18 cellular contexts compared by ENCODE assay signal in the genomic region with DNA sequence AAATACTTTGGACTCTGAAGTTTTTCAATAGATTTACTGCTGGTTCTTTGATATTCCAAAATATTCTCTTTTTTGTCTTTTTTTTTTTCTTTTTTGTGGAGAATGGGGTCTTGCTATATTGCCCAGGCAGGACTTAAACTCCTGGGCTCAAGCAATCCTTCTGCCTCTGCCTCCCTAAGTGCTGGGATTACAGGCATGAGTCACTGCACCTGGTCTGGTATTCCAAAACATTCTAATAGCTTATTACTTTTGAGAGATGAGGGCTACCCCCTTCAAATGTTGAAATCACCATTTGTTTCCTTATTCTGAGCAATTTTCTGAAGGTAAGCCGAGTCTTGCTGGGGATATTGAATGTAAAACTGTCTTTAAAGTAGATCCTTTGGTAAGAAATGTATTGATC. TPM values are rescaled to one million over a fixed set of nuclear protein-coding genes. Genes with fewer than 3 reads are reported as not detected.
DNase-seq lines count a peak whose midpoint lies in the region; ATAC-seq and TF ChIP-seq lines count a peak whose summit lies in the region.
"Had no signal": no experiment of that assay in that cellular context is flagged by ENCODE, and none has a peak within 500 bp of the region (broad histone marks: within the 10 kb centered on the region; RNA-seq: fewer than 3 reads in every experiment).

No MANE protein-coding gene starts in this region.

- H3K9ac ChIP-seq in mesenchymal stem cell (ENCODE audit: low read length): peak overlapping the region; percentile 8

- no peaks in the 10 kb centered on the region for H3K79me1 ChIP-seq in mesenchymal stem cell (replicated peaks; ENCODE audit: low read length, poor library complexity, severe bottlenecking)

- no CpG with 5 or more reads among the region's 1 CpG for WGBS in mesenchymal stem cell

- H3K36me3 ChIP-seq in mesenchymal stem cell (ENCODE audit: control insufficient read depth in 1 of 2, insufficient read depth in 2 of 2, low read depth in 1 of 2, low read length in 2 of 2): peaks cover 0 to 6% of the 10 kb centered on the region in 2 experiments
- no peaks in the 10 kb centered on the region for H3K36me3 ChIP-seq in MG63
- H3K36me3 ChIP-seq: BE2C had no signal

- H3K4me1 ChIP-seq in mesenchymal stem cell (ENCODE audit: control insufficient read depth, insufficient read depth, low read depth, low read length): peaks cover 8% of the 10 kb centered on the region
- H3K4me1 ChIP-seq: BE2C had no signal

- H3K27me3 ChIP-seq in mesenchymal stem cell (ENCODE audit: control insufficient read depth in 1 of 2, insufficient read depth in 1 of 2, low read length in 2 of 2) (peaks cover 0 to 28% of the 10 kb centered on the region in 2 experiments), MG63 (no peaks in the 10 kb centered on the region)
- H3K27me3 ChIP-seq: BE2C had no signal

- no peak overlapping the region for H3K4me3 ChIP-seq in mesenchymal stem cell (ENCODE audit: insufficient read depth in 1 of 2, low read depth in 1 of 2, low read length in 2 of 2)
- H3K4me3 ChIP-seq in MG63: no peak overlapping the region

- H4K8ac ChIP-seq in mesenchymal stem cell (ENCODE audit: low read length): no peak overlapping the region

- no peak overlapping the region for H4K91ac ChIP-seq in mesenchymal stem cell (ENCODE audit: low read length)

- H3K4me3 Mint-ChIP-seq in WTC11: no peak overlapping the region
- H3K4me3 Mint-ChIP-seq: CD4-positive, CD25-positive, alpha-beta regulatory T cell; CD8-positive, alpha-beta memory T cell; H9 had no signal

- no peak overlapping the region for H3K23ac ChIP-seq in mesenchymal stem cell (ENCODE audit: low read length in 2 of 2)

- no peak overlapping the region for H2AFZ ChIP-seq in mesenchymal stem cell (ENCODE audit: low read depth, low read length)

- TF ChIP-seq CTCF in WTC11 (IDR thresholded peaks at IDR 0.05): no peak

- H3K27ac Mint-ChIP-seq in WTC11: no peak overlapping the region
- H3K27ac Mint-ChIP-seq: CD4-positive, CD25-positive, alpha-beta regulatory T cell; H9 had no signal

- H3K9me3 ChIP-seq in mesenchymal stem cell (ENCODE audit: control insufficient read depth, low read length) (peaks cover 3% of the 10 kb centered on the region), MG63 (no peaks in the 10 kb centered on the region)
- H3K9me3 ChIP-seq: BE2C had no signal

- no peaks in the 10 kb centered on the region for H3K36me3 Mint-ChIP-seq in WTC11
- H3K36me3 Mint-ChIP-seq: CD4-positive, CD25-positive, alpha-beta regulatory T cell had no signal

- no peak overlapping the region for H3K4me2 ChIP-seq in mesenchymal stem cell (ENCODE audit: low read length, poor library complexity, severe bottlenecking)

- H3K14ac ChIP-seq in mesenchymal stem cell (ENCODE audit: low read length in 2 of 2): no peak overlapping the region

- H2BK120ac ChIP-seq in mesenchymal stem cell (ENCODE audit: low read depth, low read length): no peak overlapping the region

- H3K27ac ChIP-seq in mesenchymal stem cell (ENCODE audit: low read length, poor library complexity, severe bottlenecking): no peak overlapping the region
- H3K27ac ChIP-seq: HL-60 had no signal

- H2AK5ac ChIP-seq in mesenchymal stem cell (ENCODE audit: low read length, severe bottlenecking): no peak overlapping the region

- no peak overlapping the region for H3K4ac ChIP-seq in mesenchymal stem cell (ENCODE audit: low read depth in 1 of 2, low read length in 2 of 2)

- no peak overlapping the region for H3K18ac ChIP-seq in mesenchymal stem cell (ENCODE audit: low read depth in 1 of 2, low read length in 2 of 2)

- POLR2A ChIA-PET in WTC11 (lab: Charles Lee): no interaction called here

- no peaks in the 10 kb centered on the region for H3K9me3 Mint-ChIP-seq in WTC11
- H3K9me3 Mint-ChIP-seq: CD4-positive, CD25-positive, alpha-beta regulatory T cell; CD8-positive, alpha-beta memory T cell; H9 had no signal

- H3K4me1 Mint-ChIP-seq in WTC11: no peaks in the 10 kb centered on the region

- DNase-seq in LHCN-M2 (ENCODE audit: low read depth) (peak; percentile 19), dermis blood vessel endothelial cell (peak; percentile 51), mesenchymal stem cell (no peak), MG63 (no peak), WTC11 (ENCODE audit: low spot score) (no peak)
- no peak for DNase-seq in activated CD4-positive, CD25-positive, alpha-beta regulatory T cell (lab: John Stamatoyannopoulos, UW)
- DNase-seq: ACHN; BE2C; C1 segment of cervical spinal cord; CD4-positive, CD25-positive, alpha-beta regulatory T cell; CD8-positive, alpha-beta memory T cell; COR-L47; DMS79 treated with DMSO at 0.1 percent for 48 hours; GF-D8; H9; IMR-90; KBM-7 had no signal

- H2BK15ac ChIP-seq in mesenchymal stem cell (ENCODE audit: low read depth, poor library complexity, severe bottlenecking): no peak overlapping the region

- CTCF ChIA-PET in WTC11 (lab: Charles Lee): no interaction called here

- no peak overlapping the region for H2BK5ac ChIP-seq in mesenchymal stem cell (ENCODE audit: low read depth, low read length, poor library complexity, severe bottlenecking)

- H2BK12ac ChIP-seq in mesenchymal stem cell (ENCODE audit: low read length in 2 of 2): no peak overlapping the region

- no peaks in the 10 kb centered on the region for H3K27me3 Mint-ChIP-seq in WTC11 (ENCODE audit: low read depth)

- ATAC-seq in WTC11: no peak

TF ChIP-seq in WTC11, 78 proteins besides CTCF, POLR2A, EP300 and RAD21 (continues in another document):
- TF ChIP-seq FOXK1 (CRISPR knock-in tag; IDR thresholded peaks at IDR 0.05): no peak
- no peak for TF ChIP-seq ZNF121 (CRISPR knock-in tag; IDR thresholded peaks at IDR 0.05)
- TF ChIP-seq ETV6 (CRISPR knock-in tag; IDR thresholded peaks at IDR 0.05): no peak
- TF ChIP-seq, protein P1, sequence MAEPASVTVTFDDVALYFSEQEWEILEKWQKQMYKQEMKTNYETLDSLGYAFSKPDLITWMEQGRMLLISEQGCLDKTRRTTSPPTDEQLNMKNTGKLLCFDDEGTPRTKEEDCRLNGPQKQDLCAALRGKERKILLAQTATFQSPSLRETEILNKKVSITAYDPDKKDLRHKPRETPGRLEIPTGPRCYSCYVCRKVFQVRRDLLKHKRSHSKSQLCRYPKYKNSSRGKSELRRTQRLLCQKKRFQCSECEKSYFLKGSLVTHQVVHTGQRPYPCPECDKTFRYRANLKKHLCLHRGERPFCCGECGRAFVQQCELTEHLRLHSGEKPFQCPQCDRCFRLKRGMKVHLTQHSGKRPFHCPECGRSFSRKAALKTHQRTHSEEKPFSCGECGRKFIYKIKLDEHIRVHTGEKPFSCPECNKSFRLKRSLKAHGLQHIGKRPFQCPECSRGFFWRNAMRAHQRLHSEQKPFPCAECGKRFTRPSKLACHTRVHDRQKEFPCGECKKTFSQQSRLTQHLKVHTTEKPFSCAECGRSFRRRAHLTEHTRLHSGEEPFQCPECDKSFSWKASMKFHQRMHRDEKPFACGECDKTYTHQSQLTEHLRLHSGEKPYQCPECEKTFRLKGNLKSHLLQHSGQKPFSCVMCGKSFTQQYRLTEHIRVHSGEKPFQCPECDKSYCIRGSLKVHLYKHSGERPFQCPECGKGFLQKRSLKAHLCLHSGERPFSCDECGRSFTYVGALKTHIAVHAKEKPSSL (CRISPR knock-in tag; conservative IDR thresholded peaks at IDR 0.05): no peak
- TF ChIP-seq, protein P2, sequence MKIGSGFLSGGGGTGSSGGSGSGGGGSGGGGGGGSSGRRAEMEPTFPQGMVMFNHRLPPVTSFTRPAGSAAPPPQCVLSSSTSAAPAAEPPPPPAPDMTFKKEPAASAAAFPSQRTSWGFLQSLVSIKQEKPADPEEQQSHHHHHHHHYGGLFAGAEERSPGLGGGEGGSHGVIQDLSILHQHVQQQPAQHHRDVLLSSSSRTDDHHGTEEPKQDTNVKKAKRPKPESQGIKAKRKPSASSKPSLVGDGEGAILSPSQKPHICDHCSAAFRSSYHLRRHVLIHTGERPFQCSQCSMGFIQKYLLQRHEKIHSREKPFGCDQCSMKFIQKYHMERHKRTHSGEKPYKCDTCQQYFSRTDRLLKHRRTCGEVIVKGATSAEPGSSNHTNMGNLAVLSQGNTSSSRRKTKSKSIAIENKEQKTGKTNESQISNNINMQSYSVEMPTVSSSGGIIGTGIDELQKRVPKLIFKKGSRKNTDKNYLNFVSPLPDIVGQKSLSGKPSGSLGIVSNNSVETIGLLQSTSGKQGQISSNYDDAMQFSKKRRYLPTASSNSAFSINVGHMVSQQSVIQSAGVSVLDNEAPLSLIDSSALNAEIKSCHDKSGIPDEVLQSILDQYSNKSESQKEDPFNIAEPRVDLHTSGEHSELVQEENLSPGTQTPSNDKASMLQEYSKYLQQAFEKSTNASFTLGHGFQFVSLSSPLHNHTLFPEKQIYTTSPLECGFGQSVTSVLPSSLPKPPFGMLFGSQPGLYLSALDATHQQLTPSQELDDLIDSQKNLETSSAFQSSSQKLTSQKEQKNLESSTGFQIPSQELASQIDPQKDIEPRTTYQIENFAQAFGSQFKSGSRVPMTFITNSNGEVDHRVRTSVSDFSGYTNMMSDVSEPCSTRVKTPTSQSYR (CRISPR knock-in tag; IDR thresholded peaks at IDR 0.05): no peak
- no peak for TF ChIP-seq KAT7 (CRISPR knock-in tag; IDR thresholded peaks at IDR 0.05; ENCODE audit: borderline replicate concordance)
- TF ChIP-seq, protein P3, sequence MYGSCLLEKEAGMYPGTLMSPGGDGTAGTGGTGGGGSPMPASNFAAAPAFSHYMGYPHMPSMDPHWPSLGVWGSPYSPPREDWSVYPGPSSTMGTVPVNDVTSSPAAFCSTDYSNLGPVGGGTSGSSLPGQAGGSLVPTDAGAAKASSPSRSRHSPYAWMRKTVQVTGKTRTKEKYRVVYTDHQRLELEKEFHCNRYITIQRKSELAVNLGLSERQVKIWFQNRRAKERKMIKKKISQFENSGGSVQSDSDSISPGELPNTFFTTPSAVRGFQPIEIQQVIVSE (CRISPR knock-in tag; IDR thresholded peaks at IDR 0.05; ENCODE audit: borderline replicate concordance): no peak
- no peak for TF ChIP-seq RELA (CRISPR knock-in tag; IDR thresholded peaks at IDR 0.05; ENCODE audit: borderline replicate concordance)
- TF ChIP-seq, protein P4, sequence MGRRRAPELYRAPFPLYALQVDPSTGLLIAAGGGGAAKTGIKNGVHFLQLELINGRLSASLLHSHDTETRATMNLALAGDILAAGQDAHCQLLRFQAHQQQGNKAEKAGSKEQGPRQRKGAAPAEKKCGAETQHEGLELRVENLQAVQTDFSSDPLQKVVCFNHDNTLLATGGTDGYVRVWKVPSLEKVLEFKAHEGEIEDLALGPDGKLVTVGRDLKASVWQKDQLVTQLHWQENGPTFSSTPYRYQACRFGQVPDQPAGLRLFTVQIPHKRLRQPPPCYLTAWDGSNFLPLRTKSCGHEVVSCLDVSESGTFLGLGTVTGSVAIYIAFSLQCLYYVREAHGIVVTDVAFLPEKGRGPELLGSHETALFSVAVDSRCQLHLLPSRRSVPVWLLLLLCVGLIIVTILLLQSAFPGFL (CRISPR knock-in tag; IDR thresholded peaks at IDR 0.05; ENCODE audit: borderline replicate concordance): no peak

RNA-seq across cellular contexts. Expression of a gene that starts 55.0 kb away (rescaled TPM):
- total RNA-seq in LHCN-M2 (2014; rRNA removed): 28.4 and 35.1 TPM in 2 replicates
- 14.7 TPM for polyA plus RNA-seq in LHCN-M2 (2012)
- 34.9 and 47.8 TPM in 2 replicates for total RNA-seq in dermis blood vessel endothelial cell
- 14.2 TPM for polyA plus RNA-seq in mesenchymal stem cell (2013, experiment 1 of 2)
- 13.9 TPM for polyA plus RNA-seq in mesenchymal stem cell (2013, experiment 2 of 2)
- total RNA-seq in MG63 (2014; rRNA removed; shearing (Covaris generic); ENCODE audit: low replicate concordance): 9.2 and 17.2 TPM in 2 replicates
- 10.8 to 13.3 TPM (median 12.2 TPM) in 3 replicates for total RNA-seq in WTC11 (2021)

Comparison
In these comparisons a context has a peak if more than half of its experiments do, and no peak if none do; other contexts are left out.
1. DNase-seq: peak in LHCN-M2 (single experiment) and dermis blood vessel endothelial cell (single experiment); none in mesenchymal stem cell (single experiment), activated CD4-positive, CD25-positive, alpha-beta regulatory T cell (0 of 4), MG63 (single experiment) and WTC11 (single experiment).